Comparison of ENCODE assay signal across 8 cellular contexts in the genomic region with DNA sequence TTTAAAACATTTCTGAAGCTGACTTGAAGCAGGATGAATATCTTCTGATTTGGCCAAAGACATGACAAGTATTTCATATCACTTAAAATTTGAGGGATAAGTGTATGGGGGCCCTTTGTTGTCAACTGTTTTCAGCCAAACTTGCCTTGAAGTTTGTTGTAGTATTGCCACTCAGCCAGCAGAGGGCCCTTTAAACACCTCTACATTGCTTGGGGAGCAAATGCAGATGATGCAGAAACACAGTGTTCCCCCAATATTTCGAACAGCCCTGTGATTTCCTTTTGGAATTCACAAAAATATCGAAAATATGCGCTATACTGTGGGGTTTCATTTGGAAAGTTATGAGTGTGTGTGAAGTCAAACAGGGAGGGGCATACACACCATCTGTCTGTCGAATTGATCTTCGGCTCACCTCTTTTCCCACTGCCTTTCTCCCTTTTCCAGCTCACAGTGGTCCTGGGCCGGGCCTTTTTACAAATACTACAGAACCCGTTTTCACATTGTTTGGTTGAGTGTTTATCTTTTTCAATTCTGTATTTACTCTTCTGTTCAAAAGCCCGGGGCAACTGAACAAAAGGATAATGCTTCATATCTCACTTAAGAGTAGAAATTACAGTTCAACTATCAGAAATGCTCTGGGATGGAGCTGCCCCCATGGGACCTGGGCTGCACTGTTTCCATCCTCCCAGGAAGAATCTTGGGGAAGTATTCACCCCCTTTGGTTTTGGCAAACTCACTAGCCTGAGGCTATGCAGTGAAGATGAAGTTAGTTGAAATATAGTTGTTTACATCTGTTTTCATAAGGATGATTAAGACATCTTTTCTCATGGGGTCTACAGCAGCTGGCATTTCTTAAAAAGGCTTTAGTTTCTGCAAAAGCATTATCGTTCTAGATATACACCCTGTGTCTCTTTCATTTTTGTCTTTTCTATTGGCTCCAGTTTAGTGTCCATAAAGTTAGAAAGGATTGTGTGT.
DNase-seq lines count a peak whose midpoint lies in the region; ATAC-seq and TF ChIP-seq lines count a peak whose summit lies in the region.

No MANE protein-coding gene starts in this region.

- H3K4me3 Mint-ChIP-seq in Caco-2 (ENCODE audit: unreplicated experiment) (no peak overlapping the region), H9 (no peak overlapping the region)

- H3K14ac ChIP-seq in H9 (ENCODE audit: insufficient read depth, low read length) = no peak overlapping the region

- no peak overlapping the region for H4K8ac ChIP-seq in H9 (replicated peaks; ENCODE audit: insufficient read length, low read depth, low read length)

- H3K9me3 ChIP-seq in Caco-2 (no peaks in the 10 kb centered on the region), H9 (ENCODE audit: control insufficient read depth, low read depth, low read length) (no peaks in the 10 kb centered on the region), fibroblast of lung (ENCODE audit: control insufficient read depth, insufficient read depth, low read depth, low read length) (no peaks in the 10 kb centered on the region), upper lobe of left lung (no peaks in the 10 kb centered on the region)

- no peak overlapping the region for H2BK20ac ChIP-seq in H9 (ENCODE audit: low read depth, low read length, poor library complexity, severe bottlenecking)

- H3K79me1 ChIP-seq in H9 (ENCODE audit: insufficient read depth, low read depth, low read length, poor library complexity, severe bottlenecking) = no peaks in the 10 kb centered on the region

- TF ChIP-seq CTCF in Caco-2 (IDR thresholded peaks at IDR 0.05; ENCODE audit: insufficient read depth in 1 of 2, low read depth in 1 of 2, low read length in 1 of 2, severe bottlenecking in 1 of 2, unreplicated experiment in 1 of 2) = peak; percentile 70 to 81
- TF ChIP-seq CTCF in H9 (conservative IDR thresholded peaks at IDR 0.05) = peak; percentile 80
- TF ChIP-seq CTCF in fibroblast of lung (conservative IDR thresholded peaks at IDR 0.05 in 1 of 2, IDR thresholded peaks at IDR 0.05 in 1 of 2; ENCODE audit: low read depth in 1 of 2, low read length in 2 of 2) = peak; percentile 93 to 96
- TF ChIP-seq CTCF in upper lobe of left lung (IDR thresholded peaks at IDR 0.05) = peak; percentile 46 to 72 (median 66)

- H3K9me3 Mint-ChIP-seq in Caco-2 (ENCODE audit: unreplicated experiment) = no peaks in the 10 kb centered on the region
- H3K9me3 Mint-ChIP-seq in H9 = no peaks in the 10 kb centered on the region

- no peaks in the 10 kb centered on the region; the same call in 1 of the 2 replicates for H3K36me3 ChIP-seq in Caco-2 (ENCODE audit: control insufficient read depth, insufficient read depth, low read length)
- no peaks in the 10 kb centered on the region for H3K36me3 ChIP-seq in fibroblast of lung (ENCODE audit: control insufficient read depth, insufficient read depth, low read length)
- no peaks in the 10 kb centered on the region for H3K36me3 ChIP-seq in upper lobe of left lung

- H3K56ac ChIP-seq in H9 (ENCODE audit: insufficient read length, low read depth, low read length) = no peak overlapping the region

- H3K4ac ChIP-seq in H9 (ENCODE audit: low read depth, low read length) = no peak overlapping the region

- no peaks in the 10 kb centered on the region for H3K36me3 Mint-ChIP-seq in Caco-2 (ENCODE audit: insufficient read depth, unreplicated experiment)
- peaks cover 7 to 31% (median 23%) of the 10 kb centered on the region in 3 experiments for H3K36me3 Mint-ChIP-seq in H9 (ENCODE audit: insufficient read depth in 1 of 3, low read depth in 3 of 3)

- H3K18ac ChIP-seq in H9 (ENCODE audit: insufficient read length, low read depth, low read length) = no peak overlapping the region

- H3K23me2 ChIP-seq in H9 (ENCODE audit: insufficient read length, low read depth, low read length, poor library complexity, severe bottlenecking) = no peaks in the 10 kb centered on the region

- no peak overlapping the region for H2BK5ac ChIP-seq in H9 (ENCODE audit: insufficient read length, low read length)

- CTCF ChIA-PET in Caco-2 (lab: Charles Lee) = interaction anchor here (0.6 to 1.2 kb wide), 3 partner anchors 42 to 146 kb away, joined by 3 read pairs; no protein-coding TSS in a partner anchor

- H2BK120ac ChIP-seq in H9 (ENCODE audit: low read depth, low read length, poor library complexity, severe bottlenecking) = no peak overlapping the region

- peak in 1 of 2 donors; percentile 79 for ATAC-seq in upper lobe of left lung (ENCODE audit: low FRiP score in 2 of 2)

- no peak overlapping the region for H3K4me2 ChIP-seq in H9 (ENCODE audit: insufficient read depth, insufficient read length, low read length)
- H3K4me2 ChIP-seq in fibroblast of lung (ENCODE audit: extremely low read depth, insufficient read depth, low read length) = no peak overlapping the region

- H3K9ac ChIP-seq in H9 (ENCODE audit: extremely low read depth, insufficient read length, low read length) (no peak overlapping the region), fibroblast of lung (ENCODE audit: insufficient read depth, low read length) (no peak overlapping the region)

- TF ChIP-seq POLR2A in upper lobe of left lung (IDR thresholded peaks at IDR 0.05) = no peak

- H2BK12ac ChIP-seq in H9 (ENCODE audit: insufficient read length, low read depth, low read length) = no peak overlapping the region

- no peak overlapping the region for H4K91ac ChIP-seq in H9 (ENCODE audit: insufficient read length, low read depth, low read length)

- POLR2A ChIA-PET in Caco-2 (lab: Charles Lee) = no interaction called here

- H3K27ac Mint-ChIP-seq in Caco-2 (ENCODE audit: unreplicated experiment) (no peak overlapping the region), H9 (peak overlapping the region in 1 of 3 experiments; percentile 84; a peak in 2 of 7 replicates)

- H4K5ac ChIP-seq in H9 (ENCODE audit: insufficient read length, low read depth, low read length) = no peak overlapping the region

- H3K79me2 ChIP-seq in H9 (ENCODE audit: insufficient read depth, low read length) = no peaks in the 10 kb centered on the region
- H3K79me2 ChIP-seq in fibroblast of lung (ENCODE audit: control insufficient read depth, insufficient read depth, low read length) = no peaks in the 10 kb centered on the region

- peak in 1 of 2 experiments; percentile 39 for DNase-seq in Caco-2
- no peak for DNase-seq in H9
- DNase-seq in NCI-H345 (lab: John Stamatoyannopoulos, UW) = peak; percentile 58
- DNase-seq in activated CD8-positive, alpha-beta memory T cell treated with anti-CD3 and anti-CD28 coated beads, Interleukin-2, amount 50 U/mL, for 4 hours = peak; percentile 58
- peak; percentile 26 to 65 for DNase-seq in fibroblast of lung (ENCODE audit: low read depth in 2 of 2)
- peak in 38 of 56 donors; percentile 5 to 63 (median 20) for DNase-seq in nucleus accumbens (lab: John Stamatoyannopoulos, UW)
- peak in 1 of 2 donors; percentile 27 for DNase-seq in upper lobe of left lung
- no peak for DNase-seq in SKM-1 treated with dmso at 0.1 percent for 144 hours (lab: John Stamatoyannopoulos, UW; ENCODE audit: unreplicated experiment)

- no CpG with 5 or more reads among the region's 9 CpGs for WGBS in H9 (ENCODE audit: extremely low coverage, insufficient read length, low lambda C conversion rate)
- WGBS in upper lobe of left lung, 2 donors = 56 to 57% methylated on average over 9 of the region's 9 CpGs

- H3K4me3 ChIP-seq in Caco-2 (ENCODE audit: low read depth, low read length) (no peak overlapping the region), fibroblast of lung (replicated peaks in 1 of 4; ENCODE audit: control extremely low read depth in 1 of 4, insufficient read depth in 1 of 4, low read depth in 3 of 4, low read length in 4 of 4) (no peak overlapping the region), upper lobe of left lung (no peak overlapping the region)

- no peak for TF ChIP-seq EP300 in upper lobe of left lung (IDR thresholded peaks at IDR 0.05)

- BruUV-seq in Caco-2 (replicated peaks; lab: Mats Ljungman, UMichigan) = TSS peak; percentile 35

- H2AFZ ChIP-seq in H9 (ENCODE audit: low read length) (no peak overlapping the region), fibroblast of lung (ENCODE audit: low read length) (no peak overlapping the region)

- H3K23ac ChIP-seq in H9 (ENCODE audit: insufficient read length, low read depth, low read length) = no peak overlapping the region

- no peak overlapping the region for H2AK5ac ChIP-seq in H9 (ENCODE audit: insufficient read length, low read length)

- intact Hi-C loops in Caco-2 (cut with micrococcal nuclease; ENCODE audit: unreplicated experiment) = loop anchor here (1.0 to 2.0 kb wide), 3 partner anchors 122 to 161 kb away; no protein-coding TSS in a partner anchor

- no peaks in the 10 kb centered on the region for H3K27me3 ChIP-seq in Caco-2 (replicated peaks; ENCODE audit: control insufficient read depth, insufficient read depth, low read length)
- H3K27me3 ChIP-seq in H9 (ENCODE audit: insufficient read depth, low read length) = no peaks in the 10 kb centered on the region
- H3K27me3 ChIP-seq in fibroblast of lung (ENCODE audit: control insufficient read depth, insufficient read depth, low read length) = no peaks in the 10 kb centered on the region
- H3K27me3 ChIP-seq in upper lobe of left lung = no peaks in the 10 kb centered on the region

- H3T11ph ChIP-seq in H9 (ENCODE audit: low read length) = no peak overlapping the region

- H3K4me1 ChIP-seq in Caco-2 (no peaks in the 10 kb centered on the region), H9 (ENCODE audit: insufficient read depth, low read length) (no peaks in the 10 kb centered on the region), fibroblast of lung (ENCODE audit: control insufficient read depth, extremely low read depth, insufficient read depth, low read length) (no peaks in the 10 kb centered on the region), upper lobe of left lung (no peaks in the 10 kb centered on the region)

- no peak overlapping the region for H2BK15ac ChIP-seq in H9 (ENCODE audit: low read depth, low read length)

- H3K4me1 Mint-ChIP-seq in Caco-2 (ENCODE audit: low read depth, unreplicated experiment) = no peaks in the 10 kb centered on the region
- peaks cover 0 to 5% of the 10 kb centered on the region in 2 experiments; a peak in 2 of 4 replicates for H3K4me1 Mint-ChIP-seq in H9

- H3K27ac ChIP-seq in H9 (ENCODE audit: insufficient read length, low read depth, low read length) = no peak overlapping the region
- no peak overlapping the region for H3K27ac ChIP-seq in fibroblast of lung (ENCODE audit: insufficient read depth, low read length)
- H3K27ac ChIP-seq in upper lobe of left lung = no peak overlapping the region

- H3K27me3 Mint-ChIP-seq in Caco-2 (ENCODE audit: insufficient read depth, unreplicated experiment) = no peaks in the 10 kb centered on the region
- no peaks in the 10 kb centered on the region for H3K27me3 Mint-ChIP-seq in H9 (ENCODE audit: low read depth)

- no peaks in the 10 kb centered on the region for H4K20me1 ChIP-seq in H9 (ENCODE audit: control insufficient read depth, insufficient read depth, insufficient read length)
- no peaks in the 10 kb centered on the region for H4K20me1 ChIP-seq in fibroblast of lung (ENCODE audit: control insufficient read depth, extremely low read depth, insufficient read depth, low read length)

Comparison
In these comparisons a context has a peak if more than half of its experiments do, and no peak if none do; other contexts are left out.
1. DNase-seq: peak in NCI-H345 (single experiment), activated CD8-positive, alpha-beta memory T cell treated with anti-CD3 and anti-CD28 coated beads, Interleukin-2, amount 50 U/mL, for 4 hours (single experiment), fibroblast of lung (2 of 2) and nucleus accumbens (38 of 56); none in H9 (single experiment) and SKM-1 treated with dmso at 0.1 percent for 144 hours (single experiment).
2. Peak in every context shown above with its lines, with median percentiles within 50 percentile points of each other: CTCF ChIP-seq.